Comparison of ENCODE assay signal across 14 cellular contexts in genomic region chr12:116196752-116197718, GRCh38.
DNase-seq lines count a peak whose midpoint lies in the region; ATAC-seq and TF ChIP-seq lines count a peak whose summit lies in the region.
"Had no signal": no experiment of that assay in that cellular context is flagged by ENCODE, and none has a peak within 500 bp of the region (broad histone marks: within the 10 kb centered on the region; RNA-seq: fewer than 3 reads in every experiment).

No MANE protein-coding gene starts in this region.

- H3K36me3 Mint-ChIP-seq in mesothelial cell of epicardium (no peaks in the 10 kb centered on the region), Caco-2 (ENCODE audit: insufficient read depth, unreplicated experiment) (peaks cover 16% of the 10 kb centered on the region)
- H3K36me3 Mint-ChIP-seq in activated T-cell treated with anti-CD3 and anti-CD28 coated beads, Interleukin-2, amount 50 U/mL, for 4 hours (ENCODE audit: insufficient read depth) = peaks cover 5% of the 10 kb centered on the region

- ATAC-seq in GM19351 (IDR thresholded peaks at IDR 0.05; ENCODE audit: unreplicated experiment) = no peak
- no peak for ATAC-seq in activated T-cell treated with anti-CD3 and anti-CD28 coated beads, Interleukin-2, amount 50 U/mL, for 4 hours

- H3K36me3 ChIP-seq in Caco-2 (ENCODE audit: control insufficient read depth, insufficient read depth, low read length) = no peaks in the 10 kb centered on the region
- H3K36me3 ChIP-seq: breast epithelium had no signal

- H3K27ac Mint-ChIP-seq in mesothelial cell of epicardium (peak overlapping the region; percentile 34), Caco-2 (ENCODE audit: unreplicated experiment) (no peak overlapping the region)
- H3K27ac Mint-ChIP-seq: activated T-helper 2 cell treated with anti-CD3 and anti-CD28 coated beads, Interferon-gamma antibody, Interleukin-2, Interleukin-4, amounts not matched to agents 10 μg/mL and 5 μg/mL and 100 μg/mL, durations not matched to agents 14 hours and 24 hours and 36 hours had no signal

- POLR2A ChIA-PET in Caco-2 (lab: Charles Lee) = no interaction called here

- H3K27me3 ChIP-seq in Caco-2 (replicated peaks; ENCODE audit: control insufficient read depth, insufficient read depth, low read length) = no peaks in the 10 kb centered on the region
- H3K27me3 ChIP-seq: breast epithelium had no signal

- H3K4me1 ChIP-seq in Caco-2 = peaks cover 7% of the 10 kb centered on the region; the same call in 1 of the 2 replicates

- no peaks in the 10 kb centered on the region for H3K9me3 ChIP-seq in Caco-2
- H3K9me3 ChIP-seq: breast epithelium had no signal

- H3K27me3 Mint-ChIP-seq in mesothelial cell of epicardium (ENCODE audit: low read depth) (no peaks in the 10 kb centered on the region), Caco-2 (ENCODE audit: insufficient read depth, unreplicated experiment) (no peaks in the 10 kb centered on the region)
- no peaks in the 10 kb centered on the region for H3K27me3 Mint-ChIP-seq in activated T-cell treated with anti-CD3 and anti-CD28 coated beads, Interleukin-2, amount 50 U/mL, for 4 hours (ENCODE audit: low read depth)

- CTCF ChIA-PET in Caco-2 (lab: Charles Lee) = no interaction called here

- peaks cover 33% of the 10 kb centered on the region for H3K4me1 Mint-ChIP-seq in mesothelial cell of epicardium
- H3K4me1 Mint-ChIP-seq in Caco-2 (ENCODE audit: low read depth, unreplicated experiment) = no peaks in the 10 kb centered on the region
- H3K4me1 Mint-ChIP-seq in activated T-cell treated with anti-CD3 and anti-CD28 coated beads, Interleukin-2, amount 50 U/mL, for 4 hours (ENCODE audit: low read depth) = peaks cover 69% of the 10 kb centered on the region

- intact Hi-C loops in Caco-2 (cut with micrococcal nuclease; ENCODE audit: unreplicated experiment) = loop anchor here (10.0 kb wide), 1 partner anchor 182 kb away; no protein-coding TSS in a partner anchor

- H3K4me3 Mint-ChIP-seq in mesothelial cell of epicardium (no peak overlapping the region), Caco-2 (ENCODE audit: unreplicated experiment) (no peak overlapping the region)
- no peak overlapping the region for H3K4me3 Mint-ChIP-seq in activated T-cell treated with anti-CD3 and anti-CD28 coated beads, Interleukin-2, amount 50 U/mL, for 4 hours

- H3K4me3 ChIP-seq in Caco-2 (ENCODE audit: low read depth, low read length) = no peak overlapping the region
- H3K4me3 ChIP-seq: breast epithelium, SK-N-MC had no signal

- DNase-seq in CMK (ENCODE audit: low read depth) = peak; percentile 72
- peak; percentile 28 for DNase-seq in NCI-H226
- peak; percentile 40 for DNase-seq in cerebellar cortex (ENCODE audit: low spot score)
- no peak for DNase-seq in mesothelial cell of epicardium (ENCODE audit: low spot score in 2 of 2, unreplicated experiment in 2 of 2)
- DNase-seq in NCI-H510A treated with DMSO at 0.1 percent for 48 hours (lab: John Stamatoyannopoulos, UW) = no peak
- no peak for DNase-seq in Caco-2
- no peak for DNase-seq in activated T-cell treated with anti-CD3 and anti-CD28 coated beads, Interleukin-2, amount 50 U/mL, for 4 hours
- DNase-seq: activated CD4-positive, alpha-beta T cell treated with anti-CD3 and anti-CD28 coated beads for 4 hours; NCI-H1436 treated with DMSO at 0.1 percent for 48 hours; NCI-H748 treated with DMSO at 0.1 percent for 48 hours had no signal

- TF ChIP-seq CTCF in mesothelial cell of epicardium (IDR thresholded peaks at IDR 0.05; ENCODE audit: unreplicated experiment) (no peak), Caco-2 (IDR thresholded peaks at IDR 0.05; ENCODE audit: insufficient read depth in 1 of 2, low read depth in 1 of 2, low read length in 1 of 2, severe bottlenecking in 1 of 2, unreplicated experiment in 1 of 2) (no peak)

- BruUV-seq in Caco-2 (replicated peaks; lab: Mats Ljungman, UMichigan) = no TSS peak

- H3K9me3 Mint-ChIP-seq in mesothelial cell of epicardium = no peaks in the 10 kb centered on the region
- H3K9me3 Mint-ChIP-seq in Caco-2 (ENCODE audit: unreplicated experiment) = no peaks in the 10 kb centered on the region
- H3K9me3 Mint-ChIP-seq in activated T-cell treated with anti-CD3 and anti-CD28 coated beads, Interleukin-2, amount 50 U/mL, for 4 hours = no peaks in the 10 kb centered on the region
- H3K9me3 Mint-ChIP-seq: activated T-helper 2 cell treated with anti-CD3 and anti-CD28 coated beads, Interferon-gamma antibody, Interleukin-2, Interleukin-4, amounts not matched to agents 10 μg/mL and 5 μg/mL and 100 μg/mL, durations not matched to agents 14 hours and 24 hours and 36 hours had no signal

Comparison
In these comparisons a context has a peak if more than half of its experiments do, and no peak if none do; other contexts are left out.
1. DNase-seq: peak in CMK (single experiment), NCI-H226 (single experiment) and cerebellar cortex (single experiment); none in mesothelial cell of epicardium (0 of 2), NCI-H510A treated with DMSO at 0.1 percent for 48 hours (single experiment), Caco-2 (0 of 2) and activated T-cell treated with anti-CD3 and anti-CD28 coated beads, Interleukin-2, amount 50 U/mL, for 4 hours (single experiment).